1 cellular context compared by ENCODE assay signal in genomic region chr13:99582511-99582910, GRCh38.
A peak's percentile ranks its signal among the peaks of the same experiment; 100 is the strongest.
TF ChIP-seq lines count a peak whose summit lies in the region.

No MANE protein-coding gene starts in this region.

TF ChIP-seq in K562, 482 proteins besides CTCF, POLR2A, EP300 and RAD21 (continued from another document and continues in another):
- TF ChIP-seq ZFP36 (IDR thresholded peaks at IDR 0.05; ENCODE audit: low read depth, low read length, partially characterized antibody) (no peak), ARHGAP35 (IDR thresholded peaks at IDR 0.05; ENCODE audit: partially characterized antibody) (no peak), MBD2 (IDR thresholded peaks at IDR 0.05; ENCODE audit: borderline replicate concordance, low read depth) (no peak), ZNF512 (tag; IDR thresholded peaks at IDR 0.05) (no peak), ZZZ3 (IDR thresholded peaks at IDR 0.05) (no peak), FOXJ2 (tag; IDR thresholded peaks at IDR 0.05) (no peak), ARNT (IDR thresholded peaks at IDR 0.05) (no peak), SMAD4 (CRISPR knock-in tag; conservative IDR thresholded peaks at IDR 0.05) (peak; percentile 58; the same call in 1 of the 2 replicates), U2AF2 (optimal IDR thresholded peaks at IDR 0.05; ENCODE audit: low read depth, low read length) (no peak), LARP7 (IDR thresholded peaks at IDR 0.05) (no peak), NFIC (IDR thresholded peaks at IDR 0.05) (0 out of 2 replicates have a peak, but pooled peaks have one; percentile 20), MEIS2 (IDR thresholded peaks at IDR 0.05; ENCODE audit: partially characterized antibody) (peak; percentile 36), PCBP1 (IDR thresholded peaks at IDR 0.05; ENCODE audit: low read depth, low read length, poor library complexity, severe bottlenecking) (no peak), BCOR (IDR thresholded peaks at IDR 0.05) (no peak), PURB (CRISPR knock-in tag; IDR thresholded peaks at IDR 0.05; ENCODE audit: low read depth) (no peak), ZFP91 (CRISPR knock-in tag; IDR thresholded peaks at IDR 0.05) (no peak), PHB (CRISPR knock-in tag; IDR thresholded peaks at IDR 0.05) (no peak), SIN3A (IDR thresholded peaks at IDR 0.05; ENCODE audit: borderline replicate concordance in 2 of 2, control insufficient read depth in 1 of 2, low read depth in 2 of 2, low read length in 2 of 2) (no peak), ARID3A (IDR thresholded peaks at IDR 0.05; ENCODE audit: borderline replicate concordance, low read depth, low read length) (no peak), FIP1L1 (IDR thresholded peaks at IDR 0.05; ENCODE audit: low read depth, low read length, poor library complexity, severe bottlenecking) (no peak), XRCC5 (IDR thresholded peaks at IDR 0.05; ENCODE audit: low read depth, low read length) (no peak), HDAC1 (IDR thresholded peaks at IDR 0.05) (no peak), SUPT5H (IDR thresholded peaks at IDR 0.05) (no peak), ZNF239 (CRISPR knock-in tag; IDR thresholded peaks at IDR 0.05) (no peak), BRF1 (IDR thresholded peaks at IDR 0.05; ENCODE audit: borderline replicate concordance, extremely low read depth, insufficient read length) (no peak), KDM2B (CRISPR knock-in tag; IDR thresholded peaks at IDR 0.05) (no peak), ZBTB40 (IDR thresholded peaks at IDR 0.05) (no peak), ZBTB40 (CRISPR knock-in tag; IDR thresholded peaks at IDR 0.05) (no peak)
- TF ChIP-seq, protein P1, sequence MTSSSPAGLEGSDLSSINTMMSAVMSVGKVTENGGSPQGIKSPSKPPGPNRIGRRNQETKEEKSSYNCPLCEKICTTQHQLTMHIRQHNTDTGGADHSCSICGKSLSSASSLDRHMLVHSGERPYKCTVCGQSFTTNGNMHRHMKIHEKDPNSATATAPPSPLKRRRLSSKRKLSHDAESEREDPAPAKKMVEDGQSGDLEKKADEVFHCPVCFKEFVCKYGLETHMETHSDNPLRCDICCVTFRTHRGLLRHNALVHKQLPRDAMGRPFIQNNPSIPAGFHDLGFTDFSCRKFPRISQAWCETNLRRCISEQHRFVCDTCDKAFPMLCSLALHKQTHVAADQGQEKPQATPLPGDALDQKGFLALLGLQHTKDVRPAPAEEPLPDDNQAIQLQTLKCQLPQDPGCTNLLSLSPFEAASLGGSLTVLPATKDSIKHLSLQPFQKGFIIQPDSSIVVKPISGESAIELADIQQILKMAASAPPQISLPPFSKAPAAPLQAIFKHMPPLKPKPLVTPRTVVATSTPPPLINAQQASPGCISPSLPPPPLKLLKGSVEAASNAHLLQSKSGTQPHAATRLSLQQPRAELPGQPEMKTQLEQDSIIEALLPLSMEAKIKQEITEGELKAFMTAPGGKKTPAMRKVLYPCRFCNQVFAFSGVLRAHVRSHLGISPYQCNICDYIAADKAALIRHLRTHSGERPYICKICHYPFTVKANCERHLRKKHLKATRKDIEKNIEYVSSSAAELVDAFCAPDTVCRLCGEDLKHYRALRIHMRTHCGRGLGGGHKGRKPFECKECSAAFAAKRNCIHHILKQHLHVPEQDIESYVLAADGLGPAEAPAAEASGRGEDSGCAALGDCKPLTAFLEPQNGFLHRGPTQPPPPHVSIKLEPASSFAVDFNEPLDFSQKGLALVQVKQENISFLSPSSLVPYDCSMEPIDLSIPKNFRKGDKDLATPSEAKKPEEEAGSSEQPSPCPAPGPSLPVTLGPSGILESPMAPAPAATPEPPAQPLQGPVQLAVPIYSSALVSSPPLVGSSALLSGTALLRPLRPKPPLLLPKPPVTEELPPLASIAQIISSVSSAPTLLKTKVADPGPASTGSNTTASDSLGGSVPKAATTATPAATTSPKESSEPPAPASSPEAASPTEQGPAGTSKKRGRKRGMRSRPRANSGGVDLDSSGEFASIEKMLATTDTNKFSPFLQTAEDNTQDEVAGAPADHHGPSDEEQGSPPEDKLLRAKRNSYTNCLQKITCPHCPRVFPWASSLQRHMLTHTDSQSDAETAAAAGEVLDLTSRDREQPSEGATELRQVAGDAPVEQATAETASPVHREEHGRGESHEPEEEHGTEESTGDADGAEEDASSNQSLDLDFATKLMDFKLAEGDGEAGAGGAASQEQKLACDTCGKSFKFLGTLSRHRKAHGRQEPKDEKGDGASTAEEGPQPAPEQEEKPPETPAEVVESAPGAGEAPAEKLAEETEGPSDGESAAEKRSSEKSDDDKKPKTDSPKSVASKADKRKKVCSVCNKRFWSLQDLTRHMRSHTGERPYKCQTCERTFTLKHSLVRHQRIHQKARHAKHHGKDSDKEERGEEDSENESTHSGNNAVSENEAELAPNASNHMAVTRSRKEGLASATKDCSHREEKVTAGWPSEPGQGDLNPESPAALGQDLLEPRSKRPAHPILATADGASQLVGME (CRISPR knock-in tag; IDR thresholded peaks at IDR 0.05): no peak
- TF ChIP-seq, protein P2, sequence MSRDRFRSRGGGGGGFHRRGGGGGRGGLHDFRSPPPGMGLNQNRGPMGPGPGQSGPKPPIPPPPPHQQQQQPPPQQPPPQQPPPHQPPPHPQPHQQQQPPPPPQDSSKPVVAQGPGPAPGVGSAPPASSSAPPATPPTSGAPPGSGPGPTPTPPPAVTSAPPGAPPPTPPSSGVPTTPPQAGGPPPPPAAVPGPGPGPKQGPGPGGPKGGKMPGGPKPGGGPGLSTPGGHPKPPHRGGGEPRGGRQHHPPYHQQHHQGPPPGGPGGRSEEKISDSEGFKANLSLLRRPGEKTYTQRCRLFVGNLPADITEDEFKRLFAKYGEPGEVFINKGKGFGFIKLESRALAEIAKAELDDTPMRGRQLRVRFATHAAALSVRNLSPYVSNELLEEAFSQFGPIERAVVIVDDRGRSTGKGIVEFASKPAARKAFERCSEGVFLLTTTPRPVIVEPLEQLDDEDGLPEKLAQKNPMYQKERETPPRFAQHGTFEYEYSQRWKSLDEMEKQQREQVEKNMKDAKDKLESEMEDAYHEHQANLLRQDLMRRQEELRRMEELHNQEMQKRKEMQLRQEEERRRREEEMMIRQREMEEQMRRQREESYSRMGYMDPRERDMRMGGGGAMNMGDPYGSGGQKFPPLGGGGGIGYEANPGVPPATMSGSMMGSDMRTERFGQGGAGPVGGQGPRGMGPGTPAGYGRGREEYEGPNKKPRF (IDR thresholded peaks at IDR 0.05; ENCODE audit: low read depth, low read length): no peak
- TF ChIP-seq, protein P3, sequence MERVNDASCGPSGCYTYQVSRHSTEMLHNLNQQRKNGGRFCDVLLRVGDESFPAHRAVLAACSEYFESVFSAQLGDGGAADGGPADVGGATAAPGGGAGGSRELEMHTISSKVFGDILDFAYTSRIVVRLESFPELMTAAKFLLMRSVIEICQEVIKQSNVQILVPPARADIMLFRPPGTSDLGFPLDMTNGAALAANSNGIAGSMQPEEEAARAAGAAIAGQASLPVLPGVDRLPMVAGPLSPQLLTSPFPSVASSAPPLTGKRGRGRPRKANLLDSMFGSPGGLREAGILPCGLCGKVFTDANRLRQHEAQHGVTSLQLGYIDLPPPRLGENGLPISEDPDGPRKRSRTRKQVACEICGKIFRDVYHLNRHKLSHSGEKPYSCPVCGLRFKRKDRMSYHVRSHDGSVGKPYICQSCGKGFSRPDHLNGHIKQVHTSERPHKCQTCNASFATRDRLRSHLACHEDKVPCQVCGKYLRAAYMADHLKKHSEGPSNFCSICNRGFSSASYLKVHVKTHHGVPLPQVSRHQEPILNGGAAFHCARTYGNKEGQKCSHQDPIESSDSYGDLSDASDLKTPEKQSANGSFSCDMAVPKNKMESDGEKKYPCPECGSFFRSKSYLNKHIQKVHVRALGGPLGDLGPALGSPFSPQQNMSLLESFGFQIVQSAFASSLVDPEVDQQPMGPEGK (CRISPR knock-in tag; IDR thresholded peaks at IDR 0.05; ENCODE audit: borderline replicate concordance): no peak
